Comparison of ENCODE assay signal across 11 cellular contexts in the genomic region with DNA sequence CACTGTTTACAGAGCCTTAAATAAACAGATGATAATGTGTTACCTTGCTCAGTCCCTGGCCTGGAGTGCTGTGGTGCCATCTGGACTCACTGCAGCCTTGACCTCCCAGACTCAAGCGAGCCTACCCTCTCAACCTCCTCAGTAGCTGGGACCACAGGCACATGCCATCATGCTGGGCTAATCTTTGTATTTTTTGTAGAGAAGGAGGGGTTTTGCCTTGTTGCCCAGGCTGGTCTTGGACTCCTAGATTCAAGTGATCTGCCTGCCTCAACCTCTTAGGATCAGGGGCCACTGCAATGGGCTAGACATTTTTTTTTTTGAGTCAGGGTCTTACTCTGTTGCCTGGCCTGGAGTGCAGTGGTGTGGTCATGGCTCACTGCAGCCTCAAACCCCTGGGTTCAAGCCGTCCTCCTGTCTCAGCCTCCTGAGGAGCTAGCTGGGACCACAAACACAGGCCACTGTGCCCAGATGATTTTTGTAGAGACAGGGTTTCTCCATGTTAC. TPM values are rescaled to one million over a fixed set of nuclear protein-coding genes. Genes with fewer than 3 reads are reported as not detected.
DNase-seq lines count a peak whose midpoint lies in the region; ATAC-seq, FAIRE-seq and TF ChIP-seq lines count a peak whose summit lies in the region.
"Had no signal": no experiment of that assay in that cellular context is flagged by ENCODE, and none has a peak within 500 bp of the region (broad histone marks: within the 10 kb centered on the region; RNA-seq: fewer than 3 reads in every experiment).

No MANE protein-coding gene starts in this region.

- H3K4me2 ChIP-seq in A549 (peak overlapping the region; percentile 72), DND-41 (ENCODE audit: insufficient read depth, low read length) (peak overlapping the region; percentile 69)

- peaks cover 7% of the 10 kb centered on the region for H3K27me3 Mint-ChIP-seq in activated CD8-positive, alpha-beta T cell treated with anti-CD3 and anti-CD28 coated beads, Interleukin-2, amount 10 ng/mL, durations not matched to agents 7 days and 5 days (ENCODE audit: low read depth)
- H3K27me3 Mint-ChIP-seq in HFFc6 (ENCODE audit: insufficient read depth): no peaks in the 10 kb centered on the region

- DNase-seq in A549 (ENCODE audit: low read depth in 1 of 2, low spot score in 1 of 2): no peak
- DNase-seq in DND-41: no peak
- no peak for DNase-seq in activated CD8-positive, alpha-beta T cell treated with anti-CD3 and anti-CD28 coated beads, Interleukin-2, amount 10 ng/mL, durations not matched to agents 7 days and 5 days
- DNase-seq in HFFc6: no peak
- no peak for DNase-seq in H54 (ENCODE audit: insufficient read length, low spot score)
- DNase-seq: left cardiac atrium had no signal

- no peak for TF ChIP-seq POLR2A in A549 (IDR thresholded peaks at IDR 0.05; ENCODE audit: low read length)
- TF ChIP-seq POLR2A in H54 (IDR thresholded peaks at IDR 0.05; ENCODE audit: low read depth, low read length): no peak

- no peaks in the 10 kb centered on the region for H3K79me2 ChIP-seq in DND-41 (ENCODE audit: insufficient read depth, low read length)

- TF ChIP-seq CTCF in A549 (IDR thresholded peaks at IDR 0.05) (no peak), DND-41 (IDR thresholded peaks at IDR 0.05; ENCODE audit: borderline replicate concordance, extremely low read depth, low read length, poor library complexity, severe bottlenecking) (no peak), HFFc6 (IDR thresholded peaks at IDR 0.05) (no peak)

- no peaks in the 10 kb centered on the region for H3K27me3 ChIP-seq in DND-41 (ENCODE audit: insufficient read depth, low read length, poor library complexity)
- H3K27me3 ChIP-seq in mucosa of rectum (ENCODE audit: control insufficient read depth in 2 of 2, insufficient read depth in 2 of 2, low read length in 2 of 2): no peaks in the 10 kb centered on the region

- H3K9me3 ChIP-seq in A549 (no peaks in the 10 kb centered on the region), DND-41 (ENCODE audit: insufficient read depth, low read length, severe bottlenecking) (no peaks in the 10 kb centered on the region), mucosa of rectum (ENCODE audit: control insufficient read depth in 2 of 2, low read length in 2 of 2) (no peaks in the 10 kb centered on the region)

- H3K9ac ChIP-seq in DND-41 (ENCODE audit: low read depth, low read length) (peak overlapping the region; percentile 62), mucosa of rectum (ENCODE audit: low read depth in 1 of 2, low read length in 2 of 2) (no peak overlapping the region)

- TF ChIP-seq EP300 in A549 (IDR thresholded peaks at IDR 0.05): no peak

- H2AFZ ChIP-seq in DND-41 (ENCODE audit: low read depth, low read length): peak overlapping the region; percentile 74

- H3K4me1 Mint-ChIP-seq in activated CD8-positive, alpha-beta T cell treated with anti-CD3 and anti-CD28 coated beads, Interleukin-2, amount 10 ng/mL, durations not matched to agents 7 days and 5 days (ENCODE audit: low read depth): peaks cover 54% of the 10 kb centered on the region
- peaks cover 42% of the 10 kb centered on the region for H3K4me1 Mint-ChIP-seq in HFFc6 (ENCODE audit: low read depth)

- H3K4me3 ChIP-seq in A549 (no peak overlapping the region), DND-41 (ENCODE audit: low read depth in 1 of 2, low read length in 2 of 2) (peak overlapping the region in 1 of 2 experiments; percentile 41; a peak in 1 of 4 replicates), mucosa of rectum (ENCODE audit: low read length in 2 of 2) (no peak overlapping the region)

- no peak for TF ChIP-seq RAD21 in A549 (conservative IDR thresholded peaks at IDR 0.05 in 1 of 2, IDR thresholded peaks at IDR 0.05 in 1 of 2)

- H3K9me3 Mint-ChIP-seq in activated CD8-positive, alpha-beta T cell treated with anti-CD3 and anti-CD28 coated beads, Interleukin-2, amount 10 ng/mL, durations not matched to agents 7 days and 5 days (ENCODE audit: insufficient read depth): no peaks in the 10 kb centered on the region
- H3K9me3 Mint-ChIP-seq in HFFc6: no peaks in the 10 kb centered on the region
- H3K9me3 Mint-ChIP-seq: activated CD4-positive, alpha-beta T cell treated with anti-CD3 and anti-CD28 coated beads, Interleukin-2, amount 10 ng/mL, durations not matched to agents 24 days and 14 days had no signal

- H3K36me3 ChIP-seq in DND-41 (ENCODE audit: insufficient read depth, low read length): no peaks in the 10 kb centered on the region
- H3K36me3 ChIP-seq in mucosa of rectum (ENCODE audit: control insufficient read depth in 2 of 2, insufficient read depth in 2 of 2, low read length in 2 of 2): no peaks in the 10 kb centered on the region

- H4K20me1 ChIP-seq in DND-41 (ENCODE audit: insufficient read depth, low read length): no peaks in the 10 kb centered on the region

- CTCF ChIA-PET in A549 (lab: Yijun Ruan, JAX): interaction anchor here (0.9 to 11.5 kb wide), 10 partner anchors 11 to 349 kb away, joined by 3 to 231 read pairs (median 6); no protein-coding TSS in a partner anchor
- CTCF ChIA-PET in activated CD8-positive, alpha-beta T cell treated with anti-CD3 and anti-CD28 coated beads, Interleukin-2, amount 10 ng/mL, durations not matched to agents 7 days and 5 days (lab: Charles Lee): interaction anchor here (0.6 to 3.2 kb wide), 9 partner anchors 7 to 128 kb away, joined by 3 to 31 read pairs (median 6); partner anchors contain the start of gene PSMC3IP

- H3K36me3 Mint-ChIP-seq in activated CD8-positive, alpha-beta T cell treated with anti-CD3 and anti-CD28 coated beads, Interleukin-2, amount 10 ng/mL, durations not matched to agents 7 days and 5 days (ENCODE audit: low read depth): no peaks in the 10 kb centered on the region
- no peaks in the 10 kb centered on the region for H3K36me3 Mint-ChIP-seq in HFFc6 (ENCODE audit: low read depth)

- POLR2A ChIA-PET in A549 (lab: Yijun Ruan, JAX): interaction anchor here (1.2 kb wide), 1 partner anchor 108 kb away, joined by 4 read pairs; the partner anchor contains the start of gene CAVIN1
- POLR2A ChIA-PET in activated CD8-positive, alpha-beta T cell treated with anti-CD3 and anti-CD28 coated beads, Interleukin-2, amount 10 ng/mL, durations not matched to agents 7 days and 5 days (lab: Charles Lee): interaction anchor here (0.6 to 1.1 kb wide), 3 partner anchors 36 to 142 kb away, joined by 3 to 5 read pairs (median 4); partner anchors contain the start of genes MLX and STAT3

- H3K4me1 ChIP-seq in A549 (peaks cover 49% of the 10 kb centered on the region), DND-41 (ENCODE audit: insufficient read depth, low read length) (peaks cover 59% of the 10 kb centered on the region), mucosa of rectum (ENCODE audit: control insufficient read depth in 2 of 2, insufficient read depth in 2 of 2, low read length in 2 of 2) (peaks cover 21 to 25% of the 10 kb centered on the region in 2 donors)

- 59% methylated on average over 2 of the region's 2 CpGs for WGBS in A549 (ENCODE audit: missing lambda C conversion rate)

- ATAC-seq in A549: peak in 1 of 2 experiments; percentile 6; a peak in 1 of 6 replicates
- ATAC-seq in DND-41 (ENCODE audit: insufficient read depth, low read depth): no peak
- ATAC-seq in activated CD8-positive, alpha-beta T cell treated with anti-CD3 and anti-CD28 coated beads, Interleukin-2, amount 10 ng/mL, durations not matched to agents 7 days and 5 days: no peak
- no peak for ATAC-seq in GM21576 (IDR thresholded peaks at IDR 0.05; ENCODE audit: unreplicated experiment)
- no peak for ATAC-seq in GM21526 (IDR thresholded peaks at IDR 0.05; ENCODE audit: low FRiP score, unreplicated experiment)
- ATAC-seq: right cardiac atrium had no signal

- H3K27ac Mint-ChIP-seq in activated CD8-positive, alpha-beta T cell treated with anti-CD3 and anti-CD28 coated beads, Interleukin-2, amount 10 ng/mL, durations not matched to agents 7 days and 5 days: peak overlapping the region; percentile 74
- H3K27ac Mint-ChIP-seq in HFFc6: no peak overlapping the region

- H3K27ac ChIP-seq in A549 (peak overlapping the region; percentile 77 to 85), DND-41 (ENCODE audit: low read length) (peak overlapping the region; percentile 93), mucosa of rectum (ENCODE audit: low read depth in 2 of 2, low read length in 2 of 2) (peak overlapping the region; percentile 71 to 80)

- no peak for FAIRE-seq in A549 (lab: Jason Lieb, UNC)
- FAIRE-seq in H54 (lab: Jason Lieb, UNC): no peak

- peak overlapping the region; percentile 41 for H3K4me3 Mint-ChIP-seq in activated CD8-positive, alpha-beta T cell treated with anti-CD3 and anti-CD28 coated beads, Interleukin-2, amount 10 ng/mL, durations not matched to agents 7 days and 5 days
- H3K4me3 Mint-ChIP-seq in HFFc6: no peak overlapping the region

RNA-seq across cellular contexts. Expression of gene NAGLU, which starts 5.0 kb away (rescaled TPM):
- polyA plus RNA-seq in A549 (2011; rRNA removed): 17.8 and 18.0 TPM in 2 replicates
- 33.3 and 49.9 TPM in 2 replicates for polyA plus RNA-seq in A549 (2012; cell fraction: cytosol; rRNA removed)
- polyA plus RNA-seq in A549 (2012; cell fraction: nucleus; rRNA removed): 125 and 164 TPM in 2 replicates
- 28.2 to 34.5 TPM (median 34.0 TPM) in 3 replicates for polyA plus RNA-seq in A549 (2017; fragmentation: RNase III; extraction: RNeasy Plus Mini Kit Qiagen cat#74134 plus additional on column Dnase treatment)
- 22.4 and 34.9 TPM in 2 replicates for polyA minus RNA-seq in A549 (2011; rRNA and poly(A)+ RNA removed)
- total RNA-seq in activated CD8-positive, alpha-beta T cell treated with anti-CD3 and anti-CD28 coated beads, Interleukin-2, amount 10 ng/mL, durations not matched to agents 7 days and 5 days: 10 to 100 TPM; 19.3 to 20.5 TPM
- total RNA-seq in HFFc6 (2021; fragmentation: NEBNext Ultra II Directional; extraction: Animal tissue kit (Norgen Biotek cat#: 25700)): 10 to 100 TPM; 38.7 to 43.1 (median 39.9) TPM

RNA-seq across cellular contexts. Expression of gene HSD17B1, which starts 21.7 kb away (rescaled TPM):
- 0.40 and 0.49 TPM in 2 replicates for polyA plus RNA-seq in A549 (2011; rRNA removed)
- 1.3 and 1.4 TPM in 2 replicates for polyA plus RNA-seq in A549 (2012; cell fraction: cytosol; rRNA removed)
- 3.4 and 4.8 TPM in 2 replicates for polyA plus RNA-seq in A549 (2012; cell fraction: nucleus; rRNA removed)
- polyA plus RNA-seq in A549 (2017; fragmentation: RNase III; extraction: RNeasy Plus Mini Kit Qiagen cat#74134 plus additional on column Dnase treatment): 1.2 to 1.9 TPM (median 1.5 TPM) in 3 replicates
- polyA minus RNA-seq in A549 (2011; rRNA and poly(A)+ RNA removed): 0.24 and 0.29 TPM in 2 replicates
- under 1 TPM; 0.53 to 0.60 TPM for total RNA-seq in activated CD8-positive, alpha-beta T cell treated with anti-CD3 and anti-CD28 coated beads, Interleukin-2, amount 10 ng/mL, durations not matched to agents 7 days and 5 days
- total RNA-seq in HFFc6 (2021; fragmentation: NEBNext Ultra II Directional; extraction: Animal tissue kit (Norgen Biotek cat#: 25700)): 1 to 10 TPM in 4 of 6 experiments, under 1 TPM in 2; 0.66 to 1.5 (median 1.1) TPM

RNA-seq across cellular contexts. Expression of gene COASY, which starts 30.9 kb away (rescaled TPM):
- 65.4 and 77.5 TPM in 2 replicates for polyA plus RNA-seq in A549 (2011; rRNA removed)
- 116 and 139 TPM in 2 replicates for polyA plus RNA-seq in A549 (2012; cell fraction: cytosol; rRNA removed)
- polyA plus RNA-seq in A549 (2012; cell fraction: nucleus; rRNA removed): 273 and 349 TPM in 2 replicates
- polyA plus RNA-seq in A549 (2017; fragmentation: RNase III; extraction: RNeasy Plus Mini Kit Qiagen cat#74134 plus additional on column Dnase treatment): 103 to 113 TPM (median 112 TPM) in 3 replicates
- 86.3 and 94.3 TPM in 2 replicates for polyA minus RNA-seq in A549 (2011; rRNA and poly(A)+ RNA removed)
- 10 to 100 TPM; 54.8 to 62.1 TPM for total RNA-seq in activated CD8-positive, alpha-beta T cell treated with anti-CD3 and anti-CD28 coated beads, Interleukin-2, amount 10 ng/mL, durations not matched to agents 7 days and 5 days
- total RNA-seq in HFFc6 (2021; fragmentation: NEBNext Ultra II Directional; extraction: Animal tissue kit (Norgen Biotek cat#: 25700)): 10 to 100 TPM; 64.6 to 77.6 (median 71.1) TPM

RNA-seq across cellular contexts. Expression of gene MLX, which starts 35.9 kb away (rescaled TPM):
- polyA plus RNA-seq in A549 (2011; rRNA removed) (48.0 and 48.6 TPM in 2 replicates), A549 (2017; fragmentation: RNase III; extraction: RNeasy Plus Mini Kit Qiagen cat#74134 plus additional on column Dnase treatment) (46.3 to 48.1 TPM (median 47.0 TPM) in 3 replicates)
- 34.8 and 40.4 TPM in 2 replicates for polyA plus RNA-seq in A549 (2012; cell fraction: cytosol; rRNA removed)
- 39.8 and 41.7 TPM in 2 replicates for polyA plus RNA-seq in A549 (2012; cell fraction: nucleus; rRNA removed)
- 49.3 and 59.8 TPM in 2 replicates for polyA minus RNA-seq in A549 (2011; rRNA and poly(A)+ RNA removed)
- 10 to 100 TPM; 65.8 to 65.9 TPM for total RNA-seq in activated CD8-positive, alpha-beta T cell treated with anti-CD3 and anti-CD28 coated beads, Interleukin-2, amount 10 ng/mL, durations not matched to agents 7 days and 5 days
- 10 to 100 TPM; 40.7 to 48.3 (median 47.0) TPM for total RNA-seq in HFFc6 (2021; fragmentation: NEBNext Ultra II Directional; extraction: Animal tissue kit (Norgen Biotek cat#: 25700))

RNA-seq across cellular contexts. Expression of gene PSMC3IP, which starts 46.5 kb away (rescaled TPM):
- 17.8 and 26.1 TPM in 2 replicates for polyA plus RNA-seq in A549 (2011; rRNA removed)
- 26.0 and 33.5 TPM in 2 replicates for polyA plus RNA-seq in A549 (2012; cell fraction: cytosol; rRNA removed)
- polyA plus RNA-seq in A549 (2012; cell fraction: nucleus; rRNA removed): 25.9 and 35.2 TPM in 2 replicates
- polyA plus RNA-seq in A549 (2017; fragmentation: RNase III; extraction: RNeasy Plus Mini Kit Qiagen cat#74134 plus additional on column Dnase treatment): 37.3 to 40.7 TPM (median 37.9 TPM) in 3 replicates
- polyA minus RNA-seq in A549 (2011; rRNA and poly(A)+ RNA removed): 8.3 and 9.2 TPM in 2 replicates
- 10 to 100 TPM; 19.2 to 21.8 TPM for total RNA-seq in activated CD8-positive, alpha-beta T cell treated with anti-CD3 and anti-CD28 coated beads, Interleukin-2, amount 10 ng/mL, durations not matched to agents 7 days and 5 days
- total RNA-seq in HFFc6 (2021; fragmentation: NEBNext Ultra II Directional; extraction: Animal tissue kit (Norgen Biotek cat#: 25700)): 10 to 100 TPM in 5 of 6 experiments, 1 to 10 TPM in 1; 7.3 to 18.2 (median 16.0) TPM
